Comparison of ENCODE assay signal across 9 cellular contexts in genomic region chr16:20799599-20799998, GRCh38. TPM values are rescaled to one million over a fixed set of nuclear protein-coding genes. Genes with fewer than 3 reads are reported as not detected.
DNase-seq lines count a peak whose midpoint lies in the region; ATAC-seq, FAIRE-seq and TF ChIP-seq lines count a peak whose summit lies in the region.
"Had no signal": no experiment of that assay in that cellular context is flagged by ENCODE, and none has a peak within 500 bp of the region (broad histone marks: within the 10 kb centered on the region; RNA-seq: fewer than 3 reads in every experiment).

No MANE protein-coding gene starts in this region.

- H3K4me1 ChIP-seq in A673 (ENCODE audit: insufficient read depth, low read length, poor library complexity, severe bottlenecking) (no peaks in the 10 kb centered on the region), GM23248 (ENCODE audit: insufficient read depth) (peaks cover 12% of the 10 kb centered on the region; the same call in 1 of the 2 replicates)
- H3K4me1 ChIP-seq in effector memory CD4-positive, alpha-beta T cell (ENCODE audit: control insufficient read depth, insufficient read depth, low read length, poor library complexity, severe bottlenecking) = no peaks in the 10 kb centered on the region

- H3K9me3 Mint-ChIP-seq in immature natural killer cell = no peaks in the 10 kb centered on the region

- 49 to 54% methylated on average over 2 of the region's 2 CpGs for WGBS in GM23248 (ENCODE audit: low coverage in 1 of 2, low lambda C conversion rate in 2 of 2, missing lambda C conversion rate in 2 of 2), 2 experiments

- H3K9ac ChIP-seq in GM23248 = no peak overlapping the region
- no peak overlapping the region for H3K9ac ChIP-seq in SU-DHL-6 (ENCODE audit: low read length)

- H2AFZ ChIP-seq in GM23248 = no peak overlapping the region
- no peak overlapping the region for H2AFZ ChIP-seq in SU-DHL-6 (ENCODE audit: low read depth, low read length, severe bottlenecking)

- TF ChIP-seq CTCF in A673 (conservative IDR thresholded peaks at IDR 0.05; ENCODE audit: low read depth, low read length) (peak; percentile 63), SU-DHL-6 (IDR thresholded peaks at IDR 0.05; ENCODE audit: insufficient read depth, low read length, poor library complexity, severe bottlenecking) (peak; percentile 30)

- CTCF ChIA-PET in A673 (lab: Charles Lee) = no interaction called here

- H3K27me3 Mint-ChIP-seq in immature natural killer cell (ENCODE audit: low read depth in 3 of 3) = no peaks in the 10 kb centered on the region

- DNase-seq in A673 (ENCODE audit: low spot score) (peak; percentile 50), GM23248 (peak; percentile 72), immature natural killer cell (peak in 2 of 3 donors; percentile 10 to 13), GM12891 (ENCODE audit: insufficient read length, low spot score) (no peak)
- no peak for DNase-seq in effector memory CD4-positive, alpha-beta T cell

- no TSS peak for BruUV-seq in A673 (replicated peaks; lab: Mats Ljungman, UMichigan)

- no peak overlapping the region for H3K4me3 Mint-ChIP-seq in immature natural killer cell

- H4K20me1 ChIP-seq in GM23248 (ENCODE audit: insufficient read depth) = no peaks in the 10 kb centered on the region
- H4K20me1 ChIP-seq in SU-DHL-6 (ENCODE audit: low read depth, low read length) = no peaks in the 10 kb centered on the region

- H3K9me3 ChIP-seq in A673 (ENCODE audit: low read depth, low read length, poor library complexity, severe bottlenecking) (no peaks in the 10 kb centered on the region), GM23248 (ENCODE audit: low read depth) (no peaks in the 10 kb centered on the region), SU-DHL-6 (ENCODE audit: insufficient read depth, low read length) (no peaks in the 10 kb centered on the region)
- H3K9me3 ChIP-seq in effector memory CD4-positive, alpha-beta T cell (ENCODE audit: control insufficient read depth, low read length) = no peaks in the 10 kb centered on the region
- H3K9me3 ChIP-seq: neutrophil had no signal

- H3K27ac Mint-ChIP-seq in immature natural killer cell = no peak overlapping the region

- H3K79me2 ChIP-seq in GM23248 (ENCODE audit: insufficient read depth) = no peaks in the 10 kb centered on the region
- no peaks in the 10 kb centered on the region for H3K79me2 ChIP-seq in SU-DHL-6 (ENCODE audit: insufficient read depth, low read length)

- no peak for FAIRE-seq in GM12891 (lab: Jason Lieb, UNC)

- ATAC-seq in HG02981 (IDR thresholded peaks at IDR 0.05; ENCODE audit: unreplicated experiment) = no peak
- ATAC-seq in GM21528 (IDR thresholded peaks at IDR 0.05; ENCODE audit: low FRiP score, unreplicated experiment) = no peak

- in situ Hi-C loops in GM23248 (cut with MboI) = no loop called here

- no peaks in the 10 kb centered on the region for H3K4me1 Mint-ChIP-seq in immature natural killer cell

- H3K36me3 Mint-ChIP-seq in immature natural killer cell = peaks cover 3 to 12% (median 7%) of the 10 kb centered on the region in 3 donors

- H3K27ac ChIP-seq in A673 (ENCODE audit: low read depth, low read length, poor library complexity, severe bottlenecking) = no peak overlapping the region
- H3K27ac ChIP-seq in GM23248 = no peak overlapping the region
- H3K27ac ChIP-seq in SU-DHL-6 (ENCODE audit: low read depth, low read length) = no peak overlapping the region
- no peak overlapping the region for H3K27ac ChIP-seq in effector memory CD4-positive, alpha-beta T cell (ENCODE audit: insufficient read depth, low read length, poor library complexity, severe bottlenecking)
- H3K27ac ChIP-seq: neutrophil had no signal

- H3F3A ChIP-seq in GM23248 (ENCODE audit: insufficient read depth) (peaks cover 12% of the 10 kb centered on the region), SU-DHL-6 (ENCODE audit: insufficient read depth) (peaks cover 25% of the 10 kb centered on the region; the same call in 1 of the 2 replicates)

- H3K4me2 ChIP-seq in GM23248 (ENCODE audit: unreplicated experiment) = no peak overlapping the region
- no peak overlapping the region for H3K4me2 ChIP-seq in SU-DHL-6 (ENCODE audit: low read depth, low read length, poor library complexity, severe bottlenecking)

- H3K9me2 ChIP-seq in GM23248 (ENCODE audit: insufficient read depth) = no peaks in the 10 kb centered on the region
- H3K9me2 ChIP-seq in SU-DHL-6 (replicated peaks; ENCODE audit: insufficient read depth, low read length) = no peaks in the 10 kb centered on the region

- H3K27me3 ChIP-seq in A673 (replicated peaks; ENCODE audit: insufficient read depth, low read depth, low read length, poor library complexity) = no peaks in the 10 kb centered on the region
- H3K27me3 ChIP-seq in GM23248 (replicated peaks; ENCODE audit: insufficient read depth) = no peaks in the 10 kb centered on the region
- no peaks in the 10 kb centered on the region for H3K27me3 ChIP-seq in SU-DHL-6 (ENCODE audit: low read length)
- no peaks in the 10 kb centered on the region for H3K27me3 ChIP-seq in effector memory CD4-positive, alpha-beta T cell (replicated peaks; ENCODE audit: control insufficient read depth, insufficient read depth, low read length, poor library complexity, severe bottlenecking)
- H3K27me3 ChIP-seq: neutrophil had no signal

- H3K4me3 ChIP-seq in A673 (ENCODE audit: low read depth, low read length, poor library complexity, severe bottlenecking) (no peak overlapping the region), GM23248 (no peak overlapping the region), SU-DHL-6 (ENCODE audit: insufficient read depth, low read length, poor library complexity, severe bottlenecking) (no peak overlapping the region)
- no peak overlapping the region for H3K4me3 ChIP-seq in effector memory CD4-positive, alpha-beta T cell (ENCODE audit: insufficient read depth, low read depth, low read length, poor library complexity, severe bottlenecking)

- H3K36me3 ChIP-seq in A673 (ENCODE audit: insufficient read depth, low read length, poor library complexity, severe bottlenecking) = peaks cover 25% of the 10 kb centered on the region
- H3K36me3 ChIP-seq in GM23248 (ENCODE audit: low read depth) = peaks cover 11% of the 10 kb centered on the region
- H3K36me3 ChIP-seq in SU-DHL-6 (ENCODE audit: low read length) = peaks cover 35% of the 10 kb centered on the region; the same call in 1 of the 2 replicates
- no peaks in the 10 kb centered on the region for H3K36me3 ChIP-seq in effector memory CD4-positive, alpha-beta T cell (ENCODE audit: control insufficient read depth, insufficient read depth, low read length)

- TF ChIP-seq POLR2A in GM12891 (IDR thresholded peaks at IDR 0.05; ENCODE audit: low read depth, low read length) = no peak

- POLR2A ChIA-PET in A673 (lab: Charles Lee; ENCODE audit: low non-redundant PET) = no interaction called here

- intact Hi-C loops in A673 (cut with micrococcal nuclease; ENCODE audit: unreplicated experiment) = no loop called here

TF ChIP-seq in GM12891, 5 proteins besides CTCF, POLR2A, EP300 and RAD21:
- no peak for TF ChIP-seq POLR2AphosphoS5 (IDR thresholded peaks at IDR 0.05; ENCODE audit: low read depth, low read length)
- TF ChIP-seq TAF1 (IDR thresholded peaks at IDR 0.05; ENCODE audit: low read depth, low read length) = no peak
- no peak for TF ChIP-seq POU2F2 (IDR thresholded peaks at IDR 0.05; ENCODE audit: low read depth, low read length)
- TF ChIP-seq PAX5 (IDR thresholded peaks at IDR 0.05; ENCODE audit: insufficient read depth, low read length, severe bottlenecking) = no peak
- no peak for TF ChIP-seq SPI1 (IDR thresholded peaks at IDR 0.05; ENCODE audit: low read depth, low read length)

RNA-seq across cellular contexts. Expression of gene ERI2, which starts 6.7 kb away (rescaled TPM):
- total RNA-seq in A673 (2021) = 24.9 and 27.1 TPM in 2 replicates
- 13.2 and 20.2 TPM in 2 replicates for total RNA-seq in GM23248 (2014; rRNA removed; shearing (Covaris generic))
- polyA plus RNA-seq in GM23248 (2016; fragmentation: Nextera tagmentation; extraction: Ambion mirVana) = 12.9 and 13.6 TPM in 2 replicates
- polyA plus RNA-seq in immature natural killer cell = 1 to 10 TPM; 2.0 to 4.7 (median 4.2) TPM
- 9.5 TPM for polyA plus RNA-seq in GM12891 (2012; ENCODE audit: low read depth, missing spikeins)

RNA-seq across cellular contexts. Expression of gene REXO5, which starts 6.7 kb away (rescaled TPM):
- 9.1 TPM in 2 replicates for total RNA-seq in A673 (2021)
- total RNA-seq in GM23248 (2014; rRNA removed; shearing (Covaris generic)) = 7.0 and 11.0 TPM in 2 replicates
- polyA plus RNA-seq in GM23248 (2016; fragmentation: Nextera tagmentation; extraction: Ambion mirVana) (3.4 and 3.5 TPM in 2 replicates), immature natural killer cell (1 to 10 TPM; 1.2 to 1.8 (median 1.7) TPM)
- 8.8 TPM for polyA plus RNA-seq in GM12891 (2012; ENCODE audit: low read depth, missing spikeins)

RNA-seq across cellular contexts. Expression of gene ACSM3, which starts 35.8 kb away (rescaled TPM):
- 0.35 TPM in 1 of 2 replicates, not detected in the other for total RNA-seq in A673 (2021)
- 0.65 and 2.1 TPM in 2 replicates for total RNA-seq in GM23248 (2014; rRNA removed; shearing (Covaris generic))
- 0.60 and 1.7 TPM in 2 replicates for polyA plus RNA-seq in GM23248 (2016; fragmentation: Nextera tagmentation; extraction: Ambion mirVana)
- polyA plus RNA-seq in immature natural killer cell = 1 to 10 TPM in 2 of 3 donors, not detected in 1; 4.1 to 5.5 TPM
- 6.3 TPM for polyA plus RNA-seq in GM12891 (2012; ENCODE audit: low read depth, missing spikeins)

RNA-seq across cellular contexts. Expression of gene THUMPD1, which starts 58.0 kb away (rescaled TPM):
- total RNA-seq in A673 (2021) = 26.6 and 29.9 TPM in 2 replicates
- total RNA-seq in GM23248 (2014; rRNA removed; shearing (Covaris generic)) = 24.5 and 42.9 TPM in 2 replicates
- polyA plus RNA-seq in GM23248 (2016; fragmentation: Nextera tagmentation; extraction: Ambion mirVana) = 25.0 and 25.4 TPM in 2 replicates
- 10 to 100 TPM; 46.4 to 73.0 (median 48.3) TPM for polyA plus RNA-seq in immature natural killer cell
- 18.0 TPM for polyA plus RNA-seq in GM12891 (2012; ENCODE audit: low read depth, missing spikeins)

Comparison
In these comparisons a context has a peak if more than half of its experiments do, and no peak if none do; other contexts are left out.
1. DNase-seq: peak in A673 (single experiment), GM23248 (single experiment) and immature natural killer cell (2 of 3); none in effector memory CD4-positive, alpha-beta T cell (0 of 3) and GM12891 (single experiment).